ENCODE assay signal across 1 cellular context in genomic region chr13:24161980-24162517, GRCh38.
TF ChIP-seq lines count a peak whose summit lies in the region.

No MANE protein-coding gene starts in this region.

TF ChIP-seq in IMR-90, 13 proteins besides CTCF, POLR2A, EP300 and RAD21 (continued from another document):
- TF ChIP-seq FOS (IDR thresholded peaks at IDR 0.05; ENCODE audit: low read depth, low read length): no peak
- no peak for TF ChIP-seq CHD1 (IDR thresholded peaks at IDR 0.05; ENCODE audit: low read depth, low read length)
- no peak for TF ChIP-seq BHLHE40 (IDR thresholded peaks at IDR 0.05; ENCODE audit: low read depth, low read length)
- TF ChIP-seq USF2 (IDR thresholded peaks at IDR 0.05; ENCODE audit: low read depth, low read length): no peak
- no peak for TF ChIP-seq SMC3 (IDR thresholded peaks at IDR 0.05; ENCODE audit: low read depth, low read length)
- TF ChIP-seq NFE2L2 (IDR thresholded peaks at IDR 0.05; ENCODE audit: low read depth, low read length): no peak
